ENCODE assay signal across 1 cellular context in genomic region chr1:9311489-9311888, GRCh38.
A peak's percentile ranks its signal among the peaks of the same experiment; 100 is the strongest.
TF ChIP-seq lines count a peak whose summit lies in the region.

No MANE protein-coding gene starts in this region.

TF ChIP-seq in HEK293, 187 proteins besides CTCF, POLR2A, EP300 and RAD21 (continued from another document):
- no peak for TF ChIP-seq ZBTB44 (tag by site-specific recombination; IDR thresholded peaks at IDR 0.05)
- TF ChIP-seq ZIC2 (tag by site-specific recombination; IDR thresholded peaks at IDR 0.05): peak; percentile 23; the same call in 1 of the 2 replicates
- TF ChIP-seq PATZ1 (tag by site-specific recombination; IDR thresholded peaks at IDR 0.05): 0 out of 2 replicates have a peak, but pooled peaks have one; percentile 23
- 0 out of 2 replicates have a peak, but pooled peaks have one; percentile 15 for TF ChIP-seq ZNF596 (tag by site-specific recombination; IDR thresholded peaks at IDR 0.05)
- peak; percentile 51; the same call in 1 of the 2 replicates for TF ChIP-seq ZNF423 (tag by site-specific recombination; IDR thresholded peaks at IDR 0.05)
- peak; percentile 23; the same call in 1 of the 2 replicates for TF ChIP-seq FEZF1 (tag by site-specific recombination; IDR thresholded peaks at IDR 0.05)
- TF ChIP-seq ZNF341 (tag by site-specific recombination; IDR thresholded peaks at IDR 0.05; ENCODE audit: low read depth): 0 out of 2 replicates have a peak, but pooled peaks have one; percentile 24
- TF ChIP-seq ZBTB6 (tag by site-specific recombination; IDR thresholded peaks at IDR 0.05): 0 out of 2 replicates have a peak, but pooled peaks have one; percentile 24
- TF ChIP-seq KLF1 (tag by site-specific recombination; IDR thresholded peaks at IDR 0.05): no peak
- no peak for TF ChIP-seq ZNF571 (tag by site-specific recombination; IDR thresholded peaks at IDR 0.05)
- TF ChIP-seq ZSCAN30 (tag by site-specific recombination; IDR thresholded peaks at IDR 0.05): 0 out of 2 replicates have a peak, but pooled peaks have one; percentile 25
